ENCODE assay signal across 2 cellular contexts in genomic region chr4:139278450-139278849, GRCh38.
A peak's percentile ranks its signal among the peaks of the same experiment; 100 is the strongest.
TF ChIP-seq lines count a peak whose summit lies in the region.

No MANE protein-coding gene starts in this region.

TF ChIP-seq in IMR-90, 13 proteins besides CTCF, POLR2A, EP300 and RAD21:
- TF ChIP-seq MAFK (IDR thresholded peaks at IDR 0.05; ENCODE audit: low read depth, low read length) = no peak
- no peak for TF ChIP-seq CEBPB (IDR thresholded peaks at IDR 0.05; ENCODE audit: low read depth, low read length)
- no peak for TF ChIP-seq ELK1 (IDR thresholded peaks at IDR 0.05; ENCODE audit: borderline replicate concordance, low read depth, low read length)
- no peak for TF ChIP-seq USF2 (IDR thresholded peaks at IDR 0.05; ENCODE audit: low read depth, low read length)
- no peak for TF ChIP-seq FOS (IDR thresholded peaks at IDR 0.05; ENCODE audit: low read depth, low read length)
- no peak for TF ChIP-seq SMC3 (IDR thresholded peaks at IDR 0.05; ENCODE audit: low read depth, low read length)
- TF ChIP-seq MXI1 (IDR thresholded peaks at IDR 0.05; ENCODE audit: borderline replicate concordance, low read depth, low read length) = no peak
- TF ChIP-seq MAZ (IDR thresholded peaks at IDR 0.05; ENCODE audit: borderline replicate concordance, low read depth, low read length) = no peak
- no peak for TF ChIP-seq NFE2L2 (IDR thresholded peaks at IDR 0.05; ENCODE audit: low read depth, low read length)
- TF ChIP-seq BHLHE40 (IDR thresholded peaks at IDR 0.05; ENCODE audit: low read depth, low read length) = no peak
- no peak for TF ChIP-seq RFX5 (IDR thresholded peaks at IDR 0.05; ENCODE audit: low read depth, low read length)
- TF ChIP-seq RCOR1 (IDR thresholded peaks at IDR 0.05; ENCODE audit: insufficient replicate concordance, low read length) = no peak
- no peak for TF ChIP-seq CHD1 (IDR thresholded peaks at IDR 0.05; ENCODE audit: low read depth, low read length)

TF ChIP-seq in H1, 55 proteins besides CTCF, POLR2A, EP300 and RAD21:
- peak; percentile 62 for TF ChIP-seq RNF2 (IDR thresholded peaks at IDR 0.05; ENCODE audit: borderline replicate concordance, low read depth, low read length, missing control alignments, poor library complexity, severe bottlenecking)
- no peak for TF ChIP-seq SIRT6 (IDR thresholded peaks at IDR 0.05; ENCODE audit: low read length)
- TF ChIP-seq USF2 (IDR thresholded peaks at IDR 0.05; ENCODE audit: low read length) = no peak
- TF ChIP-seq CREB1 (IDR thresholded peaks at IDR 0.05) = no peak
- TF ChIP-seq POU5F1 (IDR thresholded peaks at IDR 0.05; ENCODE audit: low read depth, low read length) = no peak
- TF ChIP-seq HDAC2 (IDR thresholded peaks at IDR 0.05; ENCODE audit: borderline replicate concordance in 1 of 2, low read depth in 2 of 2, low read length in 2 of 2) = no peak
- TF ChIP-seq SIN3A (conservative IDR thresholded peaks at IDR 0.05 in 1 of 2, IDR thresholded peaks at IDR 0.05 in 1 of 2; ENCODE audit: low read depth in 1 of 2, low read length in 2 of 2) = no peak
TF ChIP-seq in H1: peak in this region for 1.
